Comparison of ENCODE assay signal across 19 cellular contexts in genomic region chr18:12257996-12258718, GRCh38. TPM values are rescaled to one million over a fixed set of nuclear protein-coding genes. Genes with fewer than 3 reads are reported as not detected.
"Had no signal": no experiment of that assay in that cellular context is flagged by ENCODE, and none has a peak within 500 bp of the region (broad histone marks: within the 10 kb centered on the region; RNA-seq: fewer than 3 reads in every experiment).

No MANE protein-coding gene starts in this region.

- H3K9me3 Mint-ChIP-seq: activated B cell treated with CpG ODN at 0.5 μM for 24 hours; activated CD4-positive, alpha-beta T cell treated with anti-CD3 and anti-CD28 coated beads, Interleukin-2, amount 10 ng/mL, durations not matched to agents 7 days and 5 days; activated naive CD4-positive, alpha-beta T cell treated with anti-CD3 and anti-CD28 coated beads for 36 hours; activated T-helper 17 cell treated with anti-CD3 and anti-CD28 coated beads, Interleukin-2, amount 50 U/mL, for 72 hours; memory B cell; natural killer cell; T-helper 1 cell treated with Interleukin-12 subunit alpha and Interleukin-12 subunit beta and Interleukin-4 antibody, amounts not matched to agents 30 μg/mL and 1 μg/mL, for 36 hours had no signal

- H3K4me3 Mint-ChIP-seq: activated B cell treated with CpG ODN at 0.5 μM for 24 hours; activated CD4-positive, alpha-beta T cell treated with anti-CD3 and anti-CD28 coated beads, Interleukin-2, amount 10 ng/mL, durations not matched to agents 7 days and 5 days; activated naive CD4-positive, alpha-beta T cell treated with anti-CD3 and anti-CD28 coated beads for 36 hours; activated T-helper 17 cell treated with anti-CD3 and anti-CD28 coated beads, Interleukin-2, amount 50 U/mL, for 72 hours; memory B cell; natural killer cell; T-helper 1 cell treated with Interleukin-12 subunit alpha and Interleukin-12 subunit beta and Interleukin-4 antibody, amounts not matched to agents 30 μg/mL and 1 μg/mL, for 36 hours had no signal

- H3K4me1 Mint-ChIP-seq: activated B cell treated with CpG ODN at 0.5 μM for 24 hours; activated CD4-positive, alpha-beta T cell treated with anti-CD3 and anti-CD28 coated beads, Interleukin-2, amount 10 ng/mL, durations not matched to agents 7 days and 5 days; activated T-helper 17 cell treated with anti-CD3 and anti-CD28 coated beads, Interleukin-2, amount 50 U/mL, for 72 hours; natural killer cell had no signal

- DNase-seq: activated B cell treated with CpG ODN at 0.5 μM for 24 hours; activated CD4-positive, alpha-beta T cell treated with anti-CD3 and anti-CD28 coated beads, Interleukin-2, amount 10 ng/mL, durations not matched to agents 7 days and 5 days; activated CD8-positive, alpha-beta memory T cell treated with anti-CD3 and anti-CD28 coated beads for 24 hours; activated naive CD4-positive, alpha-beta T cell treated with anti-CD3 and anti-CD28 coated beads for 36 hours; effector memory CD4-positive, alpha-beta T cell; foreskin fibroblast; heart left ventricle; natural killer cell; sigmoid colon; stimulated activated CD4-positive, alpha-beta T cell treated with anti-CD3 and anti-CD28 coated beads, Interleukin-2, amount 100 ng/mL, for 48 hours; stimulated activated naive CD8-positive, alpha-beta T cell treated with anti-CD3 and anti-CD28 coated beads, Interleukin-15, Interleukin-2, amounts not matched to agents 100 U/mL and 50 U/mL, for 24 hours had no signal

- H3K36me3 Mint-ChIP-seq: memory B cell, natural killer cell had no signal

- ATAC-seq: activated T-helper 17 cell treated with anti-CD3 and anti-CD28 coated beads, Interleukin-2, amount 50 U/mL, for 72 hours; heart left ventricle; natural killer cell; stimulated activated naive CD8-positive, alpha-beta T cell treated with anti-CD3 and anti-CD28 coated beads, Interleukin-15, Interleukin-2, amounts not matched to agents 100 U/mL and 50 U/mL, for 24 hours had no signal

- H3K4me1 ChIP-seq: prostate gland had no signal

- H3K27ac ChIP-seq: esophagus muscularis mucosa, heart left ventricle, prostate gland, sigmoid colon, thoracic aorta had no signal

- H3K36me3 ChIP-seq: esophagus muscularis mucosa, heart left ventricle, prostate gland, sigmoid colon, thoracic aorta had no signal

- H3K9me3 ChIP-seq: esophagus muscularis mucosa, heart left ventricle, prostate gland, sigmoid colon, thoracic aorta had no signal

- H3K27ac Mint-ChIP-seq: activated B cell treated with CpG ODN at 0.5 μM for 24 hours; activated CD4-positive, alpha-beta T cell treated with anti-CD3 and anti-CD28 coated beads, Interleukin-2, amount 10 ng/mL, durations not matched to agents 7 days and 5 days; activated naive CD4-positive, alpha-beta T cell treated with anti-CD3 and anti-CD28 coated beads for 36 hours; activated T-helper 17 cell treated with anti-CD3 and anti-CD28 coated beads, Interleukin-2, amount 50 U/mL, for 72 hours; memory B cell; natural killer cell; T-helper 1 cell treated with Interleukin-12 subunit alpha and Interleukin-12 subunit beta and Interleukin-4 antibody, amounts not matched to agents 30 μg/mL and 1 μg/mL, for 36 hours had no signal

- H3K4me3 ChIP-seq: esophagus muscularis mucosa, heart left ventricle, prostate gland, sigmoid colon, thoracic aorta had no signal

RNA-seq across cellular contexts. Expression of gene CIDEA, which starts 4.0 kb away (rescaled TPM):
- total RNA-seq: activated B cell treated with CpG ODN at 0.5 μM for 24 hours; activated CD4-positive, alpha-beta T cell treated with anti-CD3 and anti-CD28 coated beads, Interleukin-2, amount 10 ng/mL, durations not matched to agents 7 days and 5 days; activated naive CD4-positive, alpha-beta T cell treated with anti-CD3 and anti-CD28 coated beads for 36 hours; activated T-helper 17 cell treated with anti-CD3 and anti-CD28 coated beads, Interleukin-2, amount 50 U/mL, for 72 hours; esophagus muscularis mucosa; left lobe of liver; mucosa of gallbladder; natural killer cell; prostate gland; thoracic aorta had no signal
